In genomic region chr1:220891221-220892085, GRCh38 we compare ENCODE assay signal across 23 cellular contexts. TPM values are rescaled to one million over a fixed set of nuclear protein-coding genes. Genes with fewer than 3 reads are reported as not detected.
DNase-seq lines count a peak whose midpoint lies in the region; ATAC-seq and TF ChIP-seq lines count a peak whose summit lies in the region.
"Had no signal": no experiment of that assay in that cellular context is flagged by ENCODE, and none has a peak within 500 bp of the region (broad histone marks: within the 10 kb centered on the region; RNA-seq: fewer than 3 reads in every experiment).

No MANE protein-coding gene starts in this region.

- no peaks in the 10 kb centered on the region for H3K27me3 ChIP-seq in naive thymus-derived CD4-positive, alpha-beta T cell (ENCODE audit: control insufficient read depth in 2 of 2, insufficient read depth in 2 of 2, low read length in 2 of 2)
- no peaks in the 10 kb centered on the region for H3K27me3 ChIP-seq in thoracic aorta (replicated peaks; ENCODE audit: insufficient read depth)
- peaks cover 0 to 93% (median 55%) of the 10 kb centered on the region in 7 donors for H3K27me3 ChIP-seq in spleen (replicated peaks in 1 of 7)

- 19 to 35% (median 23%) methylated on average over 38 to 47 of the region's 47 CpGs for WGBS in spleen, 5 donors

- peaks cover 15% of the 10 kb centered on the region for H3K4me1 Mint-ChIP-seq in T-helper 2 cell treated with Interferon-gamma antibody and Interleukin-4, amounts not matched to agents 5 μg/mL and 100 μg/mL, for 36 hours (ENCODE audit: low read depth)
- peaks cover 0 to 11% (median 5%) of the 10 kb centered on the region in 7 donors for H3K4me1 Mint-ChIP-seq in naive thymus-derived CD4-positive, alpha-beta T cell

- no peaks in the 10 kb centered on the region for H3K4me1 ChIP-seq in naive thymus-derived CD4-positive, alpha-beta T cell (ENCODE audit: control insufficient read depth in 2 of 2, insufficient read depth in 2 of 2, low read length in 2 of 2)
- H3K4me1 ChIP-seq in thoracic aorta (ENCODE audit: control insufficient read depth in 1 of 2, low read depth in 2 of 2) (peaks cover 7 to 36% of the 10 kb centered on the region in 2 donors), spleen (peaks cover 0 to 62% (median 36%) of the 10 kb centered on the region in 6 donors)
- H3K4me1 ChIP-seq: uterus had no signal

- no peak overlapping the region for H3K27ac ChIP-seq in coronary artery
- H3K27ac ChIP-seq in naive thymus-derived CD4-positive, alpha-beta T cell (ENCODE audit: low read depth, low read length), result no peak overlapping the region
- peak overlapping the region in 1 of 2 donors; percentile 9 for H3K27ac ChIP-seq in thoracic aorta
- H3K27ac ChIP-seq in spleen, result no peak overlapping the region
- H3K27ac ChIP-seq: uterus had no signal

- ATAC-seq in naive thymus-derived CD4-positive, alpha-beta T cell, result peak; percentile 22
- no peak for ATAC-seq in thoracic aorta (ENCODE audit: insufficient number of reproducible peaks, low FRiP score, low read depth)
- ATAC-seq: sciatic nerve; stimulated activated effector memory CD8-positive, alpha-beta T cell treated with anti-CD3 and anti-CD28 coated beads, Interleukin-12 subunit alpha, Interleukin-12 subunit beta, amount 100 ng/mL, for 72 hours had no signal

- peak overlapping the region; percentile 19 for H3K4me3 ChIP-seq in coronary artery
- no peak overlapping the region for H3K4me3 ChIP-seq in naive thymus-derived CD4-positive, alpha-beta T cell (ENCODE audit: low read length)
- peak overlapping the region; percentile 7 for H3K4me3 ChIP-seq in thoracic aorta
- peak overlapping the region in 1 of 8 donors; percentile 37 for H3K4me3 ChIP-seq in spleen
- H3K4me3 ChIP-seq: uterus had no signal

- DNase-seq in T-helper 2 cell treated with Interferon-gamma antibody and Interleukin-4, amounts not matched to agents 5 μg/mL and 100 μg/mL, for 36 hours (ENCODE audit: low spot score), result no peak
- DNase-seq in T-helper 2 cell (no peak), coronary artery (ENCODE audit: low spot score) (no peak), thoracic aorta (ENCODE audit: low spot score) (no peak), NCI-H69 (lab: John Stamatoyannopoulos, UW) (no peak), spleen (no peak), G401 (ENCODE audit: low spot score) (no peak)
- DNase-seq in naive thymus-derived CD4-positive, alpha-beta T cell, result no peak
- DNase-seq: activated effector memory CD4-positive, alpha-beta T cell treated with Interleukin-2 at 50 U/mL for 16 hours; activated naive CD8-positive, alpha-beta T cell treated with anti-CD3 and anti-CD28 coated beads, Interleukin-2, amount 10 ng/mL, durations not matched to agents 7 days and 5 days; activated T-cell treated with anti-CD3 and anti-CD28 coated beads for 4 hours; AML-193; CD8-positive, alpha-beta memory T cell; central memory CD4-positive, alpha-beta T cell; NCI-H1436; NCI-H345; NCI-H748 treated with DMSO at 0.1 percent for 48 hours; stimulated activated CD4-positive, alpha-beta T cell treated with anti-CD3 and anti-CD28 coated beads, Interleukin-4, amount 100 ng/mL, for 24 hours; T-helper 1 cell; uterus had no signal

- H3K4me3 Mint-ChIP-seq in T-helper 2 cell treated with Interferon-gamma antibody and Interleukin-4, amounts not matched to agents 5 μg/mL and 100 μg/mL, for 36 hours, result peak overlapping the region; percentile 24
- no peak overlapping the region for H3K4me3 Mint-ChIP-seq in naive thymus-derived CD4-positive, alpha-beta T cell
- H3K4me3 Mint-ChIP-seq: activated naive CD8-positive, alpha-beta T cell treated with anti-CD3 and anti-CD28 coated beads, Interleukin-2, amount 10 ng/mL, durations not matched to agents 7 days and 5 days; CD8-positive, alpha-beta memory T cell; nephron; stimulated activated effector memory CD8-positive, alpha-beta T cell treated with anti-CD3 and anti-CD28 coated beads, Interleukin-12 subunit alpha, Interleukin-12 subunit beta, amount 100 ng/mL, for 72 hours had no signal

- H3K36me3 ChIP-seq in naive thymus-derived CD4-positive, alpha-beta T cell (ENCODE audit: control insufficient read depth in 2 of 3, insufficient read depth in 3 of 3, low read length in 3 of 3), result no peaks in the 10 kb centered on the region
- H3K36me3 ChIP-seq in thoracic aorta (no peaks in the 10 kb centered on the region), spleen (peaks cover 0 to 6% (median under 1%) of the 10 kb centered on the region in 6 donors)
- H3K36me3 ChIP-seq: uterus had no signal

- intact Hi-C loops in naive thymus-derived CD4-positive, alpha-beta T cell (cut with micrococcal nuclease), result loop anchor here in 1 of 2 donors (2.0 kb wide), 1 partner anchor 15 kb away; no protein-coding TSS in a partner anchor
- intact Hi-C loops in spleen (cut with DNase I; ENCODE audit: low total_unique reads), result no loop called here

- TF ChIP-seq POLR2A in spleen (IDR thresholded peaks at IDR 0.05), result no peak

- TF ChIP-seq CTCF in coronary artery (IDR thresholded peaks at IDR 0.05) (no peak), thoracic aorta (IDR thresholded peaks at IDR 0.05) (no peak), spleen (IDR thresholded peaks at IDR 0.05 in 8 of 11, conservative IDR thresholded peaks at IDR 0.05 in 3 of 11) (no peak)

- no peaks in the 10 kb centered on the region for H3K9me3 Mint-ChIP-seq in T-helper 2 cell treated with Interferon-gamma antibody and Interleukin-4, amounts not matched to agents 5 μg/mL and 100 μg/mL, for 36 hours
- H3K9me3 Mint-ChIP-seq in naive thymus-derived CD4-positive, alpha-beta T cell, result peaks cover 0 to 22% (median 6%) of the 10 kb centered on the region in 11 donors
- H3K9me3 Mint-ChIP-seq: stimulated activated effector memory CD8-positive, alpha-beta T cell treated with anti-CD3 and anti-CD28 coated beads, Interleukin-12 subunit alpha, Interleukin-12 subunit beta, amount 100 ng/mL, for 72 hours had no signal

- H3K27me3 Mint-ChIP-seq in T-helper 2 cell treated with Interferon-gamma antibody and Interleukin-4, amounts not matched to agents 5 μg/mL and 100 μg/mL, for 36 hours (ENCODE audit: low read depth), result peaks cover 85% of the 10 kb centered on the region
- H3K27me3 Mint-ChIP-seq in naive thymus-derived CD4-positive, alpha-beta T cell, result peaks cover 81 to 96% (median 88%) of the 10 kb centered on the region in 5 donors

- H3K9me3 ChIP-seq in naive thymus-derived CD4-positive, alpha-beta T cell (ENCODE audit: control insufficient read depth in 2 of 3, low read length in 3 of 3), result no peaks in the 10 kb centered on the region
- H3K9me3 ChIP-seq in thoracic aorta (no peaks in the 10 kb centered on the region), spleen (peaks cover 0 to 6% (median 0%) of the 10 kb centered on the region in 8 donors)
- H3K9me3 ChIP-seq: uterus had no signal

- in situ Hi-C loops in G401 (cut with HindIII; ENCODE audit: low sequenced_read_pairs), result no loop called here

- POLR2A ChIA-PET in naive thymus-derived CD4-positive, alpha-beta T cell (lab: Charles Lee), result no interaction called here

- H3K27ac Mint-ChIP-seq in T-helper 2 cell treated with Interferon-gamma antibody and Interleukin-4, amounts not matched to agents 5 μg/mL and 100 μg/mL, for 36 hours, result no peak overlapping the region
- no peak overlapping the region for H3K27ac Mint-ChIP-seq in naive thymus-derived CD4-positive, alpha-beta T cell
- H3K27ac Mint-ChIP-seq: activated naive CD8-positive, alpha-beta T cell treated with anti-CD3 and anti-CD28 coated beads, Interleukin-2, amount 10 ng/mL, durations not matched to agents 7 days and 5 days; CD8-positive, alpha-beta memory T cell; nephron; stimulated activated effector memory CD8-positive, alpha-beta T cell treated with anti-CD3 and anti-CD28 coated beads, Interleukin-12 subunit alpha, Interleukin-12 subunit beta, amount 100 ng/mL, for 72 hours had no signal

- no peaks in the 10 kb centered on the region for H3K36me3 Mint-ChIP-seq in T-helper 2 cell treated with Interferon-gamma antibody and Interleukin-4, amounts not matched to agents 5 μg/mL and 100 μg/mL, for 36 hours (ENCODE audit: low read depth)
- peaks cover 0 to 3% (median 0%) of the 10 kb centered on the region in 5 donors for H3K36me3 Mint-ChIP-seq in naive thymus-derived CD4-positive, alpha-beta T cell
- H3K36me3 Mint-ChIP-seq: CD8-positive, alpha-beta memory T cell; stimulated activated effector memory CD8-positive, alpha-beta T cell treated with anti-CD3 and anti-CD28 coated beads, Interleukin-12 subunit alpha, Interleukin-12 subunit beta, amount 100 ng/mL, for 72 hours had no signal

- CTCF ChIA-PET in naive thymus-derived CD4-positive, alpha-beta T cell (lab: Charles Lee), result no interaction called here

RNA-seq across cellular contexts. Expression of gene HLX, which starts 12.2 kb away (rescaled TPM):
- total RNA-seq in naive thymus-derived CD4-positive, alpha-beta T cell, result 10 to 100 TPM in 1 of 5 experiments, 1 to 10 TPM in 2, under 1 TPM in 1, not detected in 1; 0.27 to 11.0 (median 2.1) TPM
- not detected for polyA plus RNA-seq in naive thymus-derived CD4-positive, alpha-beta T cell
- total RNA-seq in thoracic aorta (10 to 100 TPM; 11.0 to 33.5 TPM), spleen (10 to 100 TPM; 12.4 to 36.1 (median 17.5) TPM)
- 10 to 100 TPM in 2 of 3 donors, 1 to 10 TPM in 1; 6.9 to 13.7 (median 12.7) TPM for polyA plus RNA-seq in spleen
- total RNA-seq in G401 (2014; rRNA removed; shearing (Covaris generic)), result not detected in 2 replicates
- total RNA-seq: CD8-positive, alpha-beta memory T cell had no signal
- polyA plus RNA-seq: CD8-positive, alpha-beta memory T cell had no signal
